In genomic region chr6:135109761-135110160, GRCh38 we compare ENCODE assay signal across 23 cellular contexts.
"Had no signal": no experiment of that assay in that cellular context is flagged by ENCODE, and none has a peak within 500 bp of the region (broad histone marks: within the 10 kb centered on the region; RNA-seq: fewer than 3 reads in every experiment).

No MANE protein-coding gene starts in this region.

- ATAC-seq: esophagus mucosa, gastrocnemius medialis, heart right ventricle, left cardiac atrium, left lung, left ventricle myocardium superior, lower lobe of right lung, mucosa of descending colon had no signal

- FAIRE-seq: keratinocyte had no signal

- H3K9me3 ChIP-seq: esophagus squamous epithelium, gastrocnemius medialis, heart right ventricle, left lung, lower lobe of right lung, mucosa of descending colon had no signal

- H3K27ac ChIP-seq: coronary artery, dorsolateral prefrontal cortex, epithelial cell of prostate, esophagus squamous epithelium, gastrocnemius medialis, heart right ventricle, left lung, lower lobe of right lung had no signal

- H3K36me3 ChIP-seq: esophagus squamous epithelium, gastrocnemius medialis, heart right ventricle, left lung, lower lobe of right lung had no signal

- DNase-seq: dermis blood vessel endothelial cell; dorsolateral prefrontal cortex; effector CD4-positive, alpha-beta T cell; effector memory CD4-positive, alpha-beta T cell; esophagus squamous epithelium; foreskin fibroblast; foreskin melanocyte; gastrocnemius medialis; glutamatergic neuron; head of caudate nucleus; heart right ventricle; hippocampal formation; left cardiac atrium; left lung; left ventricle myocardium superior; lower lobe of right lung; mesenchymal stem cell; mucosa of descending colon; naive B cell had no signal

- H3K4me3 ChIP-seq: coronary artery, dorsolateral prefrontal cortex, esophagus squamous epithelium, gastrocnemius medialis, heart right ventricle, left lung, lower lobe of right lung, mucosa of descending colon had no signal

- H3K27me3 ChIP-seq: esophagus squamous epithelium, gastrocnemius medialis, left lung had no signal

- H3K4me1 ChIP-seq: esophagus squamous epithelium, gastrocnemius medialis, heart right ventricle, left lung, lower lobe of right lung had no signal
